Comparison of ENCODE assay signal across 1 cellular context in genomic region chr13:51636349-51636890, GRCh38.
TF ChIP-seq lines count a peak whose summit lies in the region.

No MANE protein-coding gene starts in this region.

TF ChIP-seq in SK-N-SH treated with all-trans-retinoic acid at 6 μM for 48 hours, 23 proteins besides CTCF, POLR2A, EP300 and RAD21 (continued from another document):
- TF ChIP-seq TSHZ2 (CRISPR knock-in tag; IDR thresholded peaks at IDR 0.05) (no peak), ARNTL (CRISPR knock-in tag; IDR thresholded peaks at IDR 0.05; ENCODE audit: borderline replicate concordance, low read depth) (no peak)
